ENCODE assay signal across 21 cellular contexts in the genomic region with DNA sequence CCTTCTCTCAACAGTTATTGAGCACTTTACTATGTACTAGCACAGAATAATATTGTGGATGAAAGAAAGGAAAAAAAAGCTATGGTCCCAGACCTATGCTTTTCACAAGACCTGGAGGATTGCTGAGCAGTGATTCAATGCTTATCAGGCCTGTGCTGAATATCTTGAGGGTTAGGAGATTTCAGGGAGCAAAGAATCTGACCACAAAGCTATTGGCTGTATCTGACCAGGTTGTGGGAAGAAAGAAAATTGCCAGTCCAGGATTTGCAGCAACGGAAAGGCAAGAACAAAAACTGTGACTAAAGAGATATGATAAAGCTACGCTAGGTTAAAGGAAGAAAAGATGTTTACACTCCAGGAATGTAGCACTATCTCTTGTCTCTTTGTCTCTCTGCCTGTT. TPM values are rescaled to one million over a fixed set of nuclear protein-coding genes. Genes with fewer than 3 reads are reported as not detected.
DNase-seq lines count a peak whose midpoint lies in the region; TF ChIP-seq lines count a peak whose summit lies in the region.
"Had no signal": no experiment of that assay in that cellular context is flagged by ENCODE, and none has a peak within 500 bp of the region (broad histone marks: within the 10 kb centered on the region; RNA-seq: fewer than 3 reads in every experiment).

No MANE protein-coding gene starts in this region.

- TF ChIP-seq CTCF in brain microvascular endothelial cell (IDR thresholded peaks at IDR 0.05; ENCODE audit: low read depth, low read length, missing control alignments) (no peak), smooth muscle cell (IDR thresholded peaks at IDR 0.05; ENCODE audit: borderline replicate concordance, insufficient read depth, poor library complexity, severe bottlenecking) (no peak)

- H3K4me2 ChIP-seq in smooth muscle cell (peak overlapping the region; percentile 3), GM23248 (ENCODE audit: unreplicated experiment) (no peak overlapping the region)

- H3K79me2 ChIP-seq in smooth muscle cell (ENCODE audit: low read depth), result no peaks in the 10 kb centered on the region
- no peaks in the 10 kb centered on the region for H3K79me2 ChIP-seq in GM23248 (ENCODE audit: insufficient read depth)

- H3K9me2 ChIP-seq in GM23248 (ENCODE audit: insufficient read depth), result no peaks in the 10 kb centered on the region

- H3K27me3 ChIP-seq in brain microvascular endothelial cell (replicated peaks) (no peaks in the 10 kb centered on the region), smooth muscle cell (ENCODE audit: low read depth) (no peaks in the 10 kb centered on the region), GM23248 (replicated peaks; ENCODE audit: insufficient read depth) (no peaks in the 10 kb centered on the region)
- H3K27me3 ChIP-seq: ovary had no signal

- H3F3A ChIP-seq in smooth muscle cell (ENCODE audit: low read depth) (no peaks in the 10 kb centered on the region), GM23248 (ENCODE audit: insufficient read depth) (no peaks in the 10 kb centered on the region)

- peak overlapping the region; percentile 60 for H3K27ac ChIP-seq in brain microvascular endothelial cell
- H3K27ac ChIP-seq in smooth muscle cell (ENCODE audit: low read depth), result no peak overlapping the region
- no peak overlapping the region for H3K27ac ChIP-seq in GM23248
- H3K27ac ChIP-seq: ovary, RWPE1, SK-N-MC had no signal

- H3K4me1 ChIP-seq in smooth muscle cell (ENCODE audit: low read depth) (no peaks in the 10 kb centered on the region), GM23248 (ENCODE audit: insufficient read depth) (no peaks in the 10 kb centered on the region)

- DNase-seq in LHCN-M2 (ENCODE audit: low read depth), result peak; percentile 18
- peak; percentile 86 for DNase-seq in brain microvascular endothelial cell
- peak; percentile 17 for DNase-seq in kidney glomerular epithelial cell (lab: John Stamatoyannopoulos, UW)
- DNase-seq in smooth muscle cell (lab: John Stamatoyannopoulos, UW; ENCODE audit: unreplicated experiment), result no peak
- DNase-seq in NCI-H1417 treated with DMSO at 0.1 percent for 48 hours (lab: John Stamatoyannopoulos, UW), result no peak
- DNase-seq in stimulated activated CD4-positive, alpha-beta T cell treated with anti-CD3 and anti-CD28 coated beads, Interleukin-4, amount 100 ng/mL, for 24 hours, result no peak
- no peak for DNase-seq in GM23248
- DNase-seq: activated CD4-positive, alpha-beta T cell treated with anti-CD3 and anti-CD28 coated beads, Interleukin-2, amount 50 U/mL, for 48 hours; activated CD8-positive, alpha-beta memory T cell treated with anti-CD3 and anti-CD28 coated beads, Interleukin-2, amount 50 U/mL, for 48 hours; dermis blood vessel endothelial cell; left ventricle myocardium superior; MG63; midbrain; naive thymus-derived CD4-positive, alpha-beta T cell; NCI-H146; NCI-H446 treated with DMSO at 0.1 percent for 48 hours; NCI-H82; ovary; stimulated activated CD4-positive, alpha-beta T cell treated with anti-CD3 and anti-CD28 coated beads, Interleukin-2, amount 100 ng/mL, for 24 hours had no signal

- H3K9me3 ChIP-seq in smooth muscle cell (replicated peaks; ENCODE audit: low read depth), result peaks cover 13% of the 10 kb centered on the region
- peaks cover 4% of the 10 kb centered on the region for H3K9me3 ChIP-seq in GM23248 (ENCODE audit: low read depth)
- H3K9me3 ChIP-seq: ovary had no signal

- H4K20me1 ChIP-seq in smooth muscle cell (ENCODE audit: low read depth) (no peaks in the 10 kb centered on the region), GM23248 (ENCODE audit: insufficient read depth) (no peaks in the 10 kb centered on the region)

- H3K36me3 ChIP-seq in brain microvascular endothelial cell (replicated peaks) (no peaks in the 10 kb centered on the region), smooth muscle cell (ENCODE audit: low read depth) (no peaks in the 10 kb centered on the region), GM23248 (ENCODE audit: low read depth) (no peaks in the 10 kb centered on the region)
- H3K36me3 ChIP-seq: MG63, ovary had no signal

- H2AFZ ChIP-seq in smooth muscle cell (ENCODE audit: low read depth) (no peak overlapping the region), GM23248 (no peak overlapping the region)

- H3K4me3 ChIP-seq in brain microvascular endothelial cell (ENCODE audit: low read depth, low read length) (no peak overlapping the region), smooth muscle cell (no peak overlapping the region), GM23248 (no peak overlapping the region)
- H3K4me3 ChIP-seq: MG63, ovary, SK-N-MC had no signal

- 16% methylated on average over 2 of the region's 2 CpGs for WGBS in smooth muscle cell (ENCODE audit: low lambda C conversion rate)
- 63 to 69% methylated on average over 2 of the region's 2 CpGs for WGBS in GM23248 (ENCODE audit: low coverage in 1 of 2, low lambda C conversion rate in 2 of 2, missing lambda C conversion rate in 2 of 2), 2 experiments

- in situ Hi-C loops in brain microvascular endothelial cell (cut with HindIII; ENCODE audit: low pct_ligation_motif_present, low sequenced_read_pairs) (no loop called here), GM23248 (cut with MboI) (no loop called here)

- H3K9ac ChIP-seq in smooth muscle cell (ENCODE audit: low read depth) (no peak overlapping the region), GM23248 (no peak overlapping the region)

RNA-seq across cellular contexts. Expression of gene MACIR, which starts 14.9 kb away (rescaled TPM):
- total RNA-seq in LHCN-M2 (2014; rRNA removed), result 11.6 and 15.3 TPM in 2 replicates
- 5.8 TPM for polyA plus RNA-seq in LHCN-M2 (2012)
- total RNA-seq in smooth muscle cell, result 24.0 and 24.7 TPM in 2 replicates
- polyA plus RNA-seq in smooth muscle cell, result 6.7 and 22.7 TPM in 2 replicates
- 31.5 and 36.3 TPM in 2 replicates for total RNA-seq in GM23248 (2014; rRNA removed; shearing (Covaris generic))
- 35.6 and 35.7 TPM in 2 replicates for polyA plus RNA-seq in GM23248 (2016; fragmentation: Nextera tagmentation; extraction: Ambion mirVana)

Comparison
In these comparisons a context has a peak if more than half of its experiments do, and no peak if none do; other contexts are left out.
1. DNase-seq: peak in LHCN-M2 (single experiment), brain microvascular endothelial cell (single experiment) and kidney glomerular epithelial cell (single experiment); none in smooth muscle cell (single experiment), NCI-H1417 treated with DMSO at 0.1 percent for 48 hours (single experiment), stimulated activated CD4-positive, alpha-beta T cell treated with anti-CD3 and anti-CD28 coated beads, Interleukin-4, amount 100 ng/mL, for 24 hours (single experiment) and GM23248 (single experiment).